2 cellular contexts compared by ENCODE assay signal in genomic region chr1:90407737-90408136, GRCh38.
TF ChIP-seq lines count a peak whose summit lies in the region.

No MANE protein-coding gene starts in this region.

TF ChIP-seq in SK-N-SH, 30 proteins besides CTCF, POLR2A, EP300 and RAD21:
- TF ChIP-seq TCF12 (IDR thresholded peaks at IDR 0.05) (peak; percentile 50), PBX3 (IDR thresholded peaks at IDR 0.05) (peak; percentile 65), JUND (IDR thresholded peaks at IDR 0.05) (peak; percentile 59), NFIC (IDR thresholded peaks at IDR 0.05; ENCODE audit: borderline replicate concordance) (peak; percentile 44; the same call in 1 of the 2 replicates), RXRA (IDR thresholded peaks at IDR 0.05; ENCODE audit: borderline replicate concordance, low read depth) (no peak), FOSL2 (IDR thresholded peaks at IDR 0.05; ENCODE audit: borderline replicate concordance, low read depth) (peak; percentile 17; the same call in 1 of the 2 replicates)

TF ChIP-seq in SK-N-SH treated with all-trans-retinoic acid at 6 μM for 48 hours, 23 proteins besides CTCF, POLR2A, EP300 and RAD21:
- TF ChIP-seq OSR1 (CRISPR knock-in tag; IDR thresholded peaks at IDR 0.05): no peak
- no peak for TF ChIP-seq TOX (CRISPR knock-in tag; IDR thresholded peaks at IDR 0.05; ENCODE audit: borderline replicate concordance)
- no peak for TF ChIP-seq ZC3H10 (CRISPR knock-in tag; IDR thresholded peaks at IDR 0.05)
- no peak for TF ChIP-seq ZNF8 (CRISPR knock-in tag; IDR thresholded peaks at IDR 0.05)
- TF ChIP-seq ZNF70 (CRISPR knock-in tag; IDR thresholded peaks at IDR 0.05): no peak
- TF ChIP-seq GLIS3 (CRISPR knock-in tag; IDR thresholded peaks at IDR 0.05): no peak
- TF ChIP-seq PPARA (CRISPR knock-in tag; IDR thresholded peaks at IDR 0.05; ENCODE audit: borderline replicate concordance): no peak
- no peak for TF ChIP-seq CSDC2 (CRISPR knock-in tag; IDR thresholded peaks at IDR 0.05)
- no peak for TF ChIP-seq TCF4 (CRISPR knock-in tag; IDR thresholded peaks at IDR 0.05; ENCODE audit: borderline replicate concordance)
- no peak for TF ChIP-seq ARNTL (CRISPR knock-in tag; IDR thresholded peaks at IDR 0.05; ENCODE audit: borderline replicate concordance, low read depth)
- no peak for TF ChIP-seq POU6F1 (CRISPR knock-in tag; IDR thresholded peaks at IDR 0.05; ENCODE audit: borderline replicate concordance, low read depth)
- TF ChIP-seq CSRNP3 (CRISPR knock-in tag; IDR thresholded peaks at IDR 0.05): no peak
- TF ChIP-seq ZNF565 (CRISPR knock-in tag; conservative IDR thresholded peaks at IDR 0.05; ENCODE audit: low read depth): no peak
- no peak for TF ChIP-seq BACH2 (CRISPR knock-in tag; IDR thresholded peaks at IDR 0.05; ENCODE audit: borderline replicate concordance)
- TF ChIP-seq SNAI2 (CRISPR knock-in tag; IDR thresholded peaks at IDR 0.05): no peak
- TF ChIP-seq ZFP30 (CRISPR knock-in tag; IDR thresholded peaks at IDR 0.05): no peak
- TF ChIP-seq RARB (CRISPR knock-in tag; IDR thresholded peaks at IDR 0.05): no peak
- TF ChIP-seq CREB5 (CRISPR knock-in tag; IDR thresholded peaks at IDR 0.05; ENCODE audit: low read depth): no peak
